11 cellular contexts compared by ENCODE assay signal in genomic region chr10:95327367-95327766, GRCh38. TPM values are rescaled to one million over a fixed set of nuclear protein-coding genes. Genes with fewer than 3 reads are reported as not detected.
DNase-seq lines count a peak whose midpoint lies in the region; ATAC-seq and TF ChIP-seq lines count a peak whose summit lies in the region.
"Had no signal": no experiment of that assay in that cellular context is flagged by ENCODE, and none has a peak within 500 bp of the region (broad histone marks: within the 10 kb centered on the region; RNA-seq: fewer than 3 reads in every experiment).

No MANE protein-coding gene starts in this region.

- no peak overlapping the region for H3K4me3 ChIP-seq in epithelial cell of esophagus (ENCODE audit: low read length)

- peak; percentile 38 for TF ChIP-seq CTCF in epithelial cell of esophagus (IDR thresholded peaks at IDR 0.05; ENCODE audit: insufficient read depth, low read depth, low read length, missing control alignments)

- DNase-seq in DMS53 (lab: John Stamatoyannopoulos, UW) (peak; percentile 96), NCI-H2196 treated with DMSO at 0.1 percent for 48 hours (lab: John Stamatoyannopoulos, UW; ENCODE audit: unreplicated experiment) (peak; percentile 31), epithelial cell of esophagus (ENCODE audit: low read depth) (peak; percentile 75), occipital lobe (lab: John Stamatoyannopoulos, UW) (peak; percentile 18), kidney glomerular epithelial cell (lab: John Stamatoyannopoulos, UW) (no peak)
- DNase-seq: central memory CD4-positive, alpha-beta T cell; DND-41; T1000 had no signal

- no peak for ATAC-seq in GM18498 (IDR thresholded peaks at IDR 0.05; ENCODE audit: unreplicated experiment)
- ATAC-seq in GM18870 (IDR thresholded peaks at IDR 0.05; ENCODE audit: unreplicated experiment): no peak
- no peak for ATAC-seq in GM19397 (IDR thresholded peaks at IDR 0.05; ENCODE audit: unreplicated experiment)

RNA-seq across cellular contexts. Expression of gene PDLIM1, which starts 36.6 kb away (rescaled TPM):
- 1.4 TPM for total RNA-seq in occipital lobe
